Comparison of ENCODE assay signal across 24 cellular contexts in genomic region chr4:129929984-129930383, GRCh38.
"Had no signal": no experiment of that assay in that cellular context is flagged by ENCODE, and none has a peak within 500 bp of the region (broad histone marks: within the 10 kb centered on the region; RNA-seq: fewer than 3 reads in every experiment).

No MANE protein-coding gene starts in this region.

- H3K4me1 ChIP-seq: esophagus squamous epithelium, heart right ventricle, right lobe of liver, testis, tibial nerve, vagina had no signal

- H3K27me3 ChIP-seq: esophagus squamous epithelium, heart right ventricle, ovary, right lobe of liver, testis, tibial nerve, vagina had no signal

- H3K27ac ChIP-seq: coronary artery, esophagus squamous epithelium, heart right ventricle, ovary, right lobe of liver, testis, tibial nerve, vagina had no signal

- H3K9me3 Mint-ChIP-seq: nephron progenitor cell; stimulated activated memory B cell treated with anti-CD40 and anti-IgM and Interleukin-4, amounts not matched to agents 10 μg/mL and 1 μg/mL and 100 μg/mL, for 72 hours had no signal

- H3K4me3 ChIP-seq: coronary artery, esophagus squamous epithelium, heart right ventricle, ovary, right lobe of liver, testis, tibial nerve, vagina had no signal

- H3K36me3 ChIP-seq: esophagus squamous epithelium, heart right ventricle, ovary, right lobe of liver, tibial nerve, vagina had no signal

- H3K27me3 Mint-ChIP-seq: naive thymus-derived CD8-positive, alpha-beta T cell; stimulated activated memory B cell treated with anti-CD40 and anti-IgM and Interleukin-4, amounts not matched to agents 10 μg/mL and 1 μg/mL and 100 μg/mL, for 72 hours had no signal

- H3K36me3 Mint-ChIP-seq: immature natural killer cell; naive thymus-derived CD8-positive, alpha-beta T cell; stimulated activated memory B cell treated with anti-CD40 and anti-IgM and Interleukin-4, amounts not matched to agents 10 μg/mL and 1 μg/mL and 100 μg/mL, for 72 hours had no signal

- H3K9me3 ChIP-seq: esophagus squamous epithelium, heart right ventricle, ovary, right lobe of liver, testis, tibial nerve, vagina had no signal

- ATAC-seq: heart right ventricle; naive thymus-derived CD8-positive, alpha-beta T cell; right lobe of liver; stimulated activated memory B cell treated with anti-CD40 and anti-IgM and Interleukin-4, amounts not matched to agents 10 μg/mL and 1 μg/mL and 100 μg/mL, for 72 hours; stimulated activated naive CD8-positive, alpha-beta T cell treated with anti-CD3 and anti-CD28 coated beads, Interleukin-15, Interleukin-2, amounts not matched to agents 100 U/mL and 50 U/mL, for 24 hours had no signal

- H3K4me1 Mint-ChIP-seq: immature natural killer cell; naive thymus-derived CD8-positive, alpha-beta T cell; nephron progenitor cell; stimulated activated memory B cell treated with anti-CD40 and anti-IgM and Interleukin-4, amounts not matched to agents 10 μg/mL and 1 μg/mL and 100 μg/mL, for 72 hours had no signal

- H3K27ac Mint-ChIP-seq: immature natural killer cell; naive thymus-derived CD8-positive, alpha-beta T cell; nephron progenitor cell; stimulated activated memory B cell treated with anti-CD40 and anti-IgM and Interleukin-4, amounts not matched to agents 10 μg/mL and 1 μg/mL and 100 μg/mL, for 72 hours had no signal

- DNase-seq: dermis blood vessel endothelial cell; effector memory CD4-positive, alpha-beta T cell; erythroblast; esophagus squamous epithelium; foreskin melanocyte; glutamatergic neuron; heart right ventricle; hippocampal formation; immature natural killer cell; mesenchymal stem cell; naive thymus-derived CD8-positive, alpha-beta T cell; nephron progenitor cell; nucleus accumbens; ovary; retina; right lobe of liver; stimulated activated CD4-positive, alpha-beta T cell treated with anti-CD3 and anti-CD28 coated beads, Interleukin-4, amount 100 ng/mL, for 4 hours; stimulated activated naive CD8-positive, alpha-beta T cell treated with anti-CD3 and anti-CD28 coated beads, Interleukin-15, Interleukin-2, amounts not matched to agents 100 U/mL and 50 U/mL, for 24 hours; substantia nigra; testis had no signal

- H3K4me3 Mint-ChIP-seq: immature natural killer cell; naive thymus-derived CD8-positive, alpha-beta T cell; nephron progenitor cell; stimulated activated memory B cell treated with anti-CD40 and anti-IgM and Interleukin-4, amounts not matched to agents 10 μg/mL and 1 μg/mL and 100 μg/mL, for 72 hours had no signal
